In the genomic region with DNA sequence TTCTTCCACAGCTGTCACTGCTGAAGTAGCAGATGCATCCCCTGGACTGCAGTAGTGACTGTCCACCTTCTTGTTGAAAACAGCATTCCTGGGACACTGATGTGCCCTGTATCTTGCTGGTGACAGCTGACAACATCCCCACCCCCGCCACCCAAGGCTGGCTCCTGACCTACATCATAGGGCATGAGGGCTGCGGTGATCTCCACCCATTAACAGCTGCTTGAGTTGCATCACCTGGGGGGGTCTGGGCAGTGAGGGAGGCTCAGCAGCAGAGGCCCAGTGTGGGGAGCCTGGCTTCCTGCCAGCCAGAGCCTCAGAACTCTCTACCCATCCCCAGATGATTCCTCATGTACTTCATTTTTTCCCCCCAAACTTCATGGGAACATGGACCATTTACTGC, we compare ENCODE assay signal across 19 cellular contexts. TPM values are rescaled to one million over a fixed set of nuclear protein-coding genes. Genes with fewer than 3 reads are reported as not detected.
DNase-seq lines count a peak whose midpoint lies in the region.
"Had no signal": no experiment of that assay in that cellular context is flagged by ENCODE, and none has a peak within 500 bp of the region (broad histone marks: within the 10 kb centered on the region; RNA-seq: fewer than 3 reads in every experiment).

No MANE protein-coding gene starts in this region.

- H3K18ac ChIP-seq in mesendoderm (ENCODE audit: low read length) = no peak overlapping the region

- no peak overlapping the region for H3K4me3 ChIP-seq in Jurkat, Clone E6-1 (ENCODE audit: low read length)
- no peak overlapping the region for H3K4me3 ChIP-seq in mesendoderm (ENCODE audit: low read length)
- H3K4me3 ChIP-seq: K562, left lung, right lobe of liver had no signal

- no peak overlapping the region for H3K23ac ChIP-seq in mesendoderm (ENCODE audit: low read length)

- H3K27ac ChIP-seq in mesendoderm (ENCODE audit: low read depth, low read length) (no peak overlapping the region), substantia nigra (ENCODE audit: low read depth, low read length, poor library complexity, severe bottlenecking) (peak overlapping the region; percentile 85)
- H3K27ac ChIP-seq: left lung, right lobe of liver had no signal

- no peak overlapping the region for H3K9ac ChIP-seq in mesendoderm (ENCODE audit: low read length)

- no peak overlapping the region for H3K4ac ChIP-seq in mesendoderm (ENCODE audit: low read depth, low read length)

- H2AK5ac ChIP-seq in mesendoderm (ENCODE audit: low read length) = no peak overlapping the region

- H2BK5ac ChIP-seq in mesendoderm (ENCODE audit: low read length) = no peak overlapping the region

- H3K27me3 ChIP-seq in mesendoderm (ENCODE audit: insufficient read depth, low read length, poor library complexity) = peaks cover 9% of the 10 kb centered on the region
- H3K27me3 ChIP-seq: right lobe of liver had no signal

- no peak overlapping the region for H3K56ac ChIP-seq in mesendoderm (ENCODE audit: low read length)

- H3K79me2 ChIP-seq in mesendoderm (ENCODE audit: control insufficient read depth, insufficient read depth, low read length) = no peaks in the 10 kb centered on the region

- no peak overlapping the region for H2BK15ac ChIP-seq in mesendoderm (replicated peaks; ENCODE audit: low read depth)

- intact Hi-C loops in posterior vena cava (cut with DNase I) = loop anchor here in 1 of 2 donors (5.0 kb wide), 1 partner anchor 64 kb away; no protein-coding TSS in a partner anchor

- no peak overlapping the region for H3K4me2 ChIP-seq in mesendoderm (ENCODE audit: low read length)

- no peaks in the 10 kb centered on the region for H3K36me3 ChIP-seq in mesendoderm (ENCODE audit: control insufficient read depth, insufficient read depth, low read length)
- H3K36me3 ChIP-seq: left lung, right lobe of liver had no signal

- no peaks in the 10 kb centered on the region for H3K79me1 ChIP-seq in mesendoderm (ENCODE audit: low read length)

- H3K4me1 ChIP-seq in mesendoderm (ENCODE audit: control insufficient read depth, low read depth, low read length) = peaks cover 6% of the 10 kb centered on the region

- no peak overlapping the region for H2BK120ac ChIP-seq in mesendoderm (ENCODE audit: low read depth, low read length)

- H4K5ac ChIP-seq in mesendoderm (ENCODE audit: low read length) = no peak overlapping the region

- WGBS in mesendoderm (ENCODE audit: extremely low coverage, insufficient coverage, low lambda C conversion rate) = no CpG with 5 or more reads among the region's 2 CpGs

- DNase-seq in Jurkat, Clone E6-1 (ENCODE audit: low read depth, low spot score) = peak; percentile 3
- DNase-seq in amniotic epithelial cell (ENCODE audit: low read depth) (peak; percentile 12), mesendoderm (peak; percentile 20), substantia nigra (lab: John Stamatoyannopoulos, UW) (peak in 6 of 49 donors; percentile 12 to 47 (median 16)), DMS153 treated with DMSO at 0.1 percent for 48 hours (lab: John Stamatoyannopoulos, UW; ENCODE audit: unreplicated experiment) (no peak), posterior vena cava (ENCODE audit: low spot score) (no peak), LoVo (ENCODE audit: low spot score) (no peak), iPS-NIHi11 (ENCODE audit: low spot score) (no peak)
- DNase-seq: activated CD4-positive, alpha-beta T cell treated with anti-CD3 and anti-CD28 coated beads, Interleukin-2, amount 50 U/mL, for 1 hour; activated CD8-positive, alpha-beta memory T cell treated with anti-CD3 and anti-CD28 coated beads, Interleukin-2, amount 50 U/mL, for 48 hours; activated effector memory CD4-positive, alpha-beta T cell treated with Interleukin-2 at 50 U/mL for 16 hours; effector CD4-positive, alpha-beta T cell; left lung; NCI-H524; right lobe of liver; Right ventricle myocardium superior; stimulated activated naive CD4-positive, alpha-beta T cell; T-cell had no signal

- H4K8ac ChIP-seq in mesendoderm (ENCODE audit: low read depth, low read length) = no peak overlapping the region

RNA-seq across cellular contexts. Expression of a gene that starts 4.1 kb away (rescaled TPM):
- not detected for polyA plus RNA-seq in Jurkat, Clone E6-1 (2012; ENCODE audit: insufficient read depth, insufficient read length)
- 1.3 TPM for polyA plus RNA-seq in mesendoderm (2013, experiment 1 of 2)
- 1.9 TPM for polyA plus RNA-seq in mesendoderm (2013, experiment 2 of 2)
- 100 to 1,000 TPM; 357 to 477 TPM for total RNA-seq in posterior vena cava

Comparison
In these comparisons a context has a peak if more than half of its experiments do, and no peak if none do; other contexts are left out.
1. DNase-seq: peak in Jurkat, Clone E6-1 (single experiment), amniotic epithelial cell (single experiment) and mesendoderm (single experiment); none in DMS153 treated with DMSO at 0.1 percent for 48 hours (single experiment), posterior vena cava (single experiment), LoVo (single experiment) and iPS-NIHi11 (single experiment).